9 cellular contexts compared by ENCODE assay signal in genomic region chr3:125357837-125358236, GRCh38. TPM values are rescaled to one million over a fixed set of nuclear protein-coding genes. Genes with fewer than 3 reads are reported as not detected.
DNase-seq lines count a peak whose midpoint lies in the region; ATAC-seq and TF ChIP-seq lines count a peak whose summit lies in the region.
"Had no signal": no experiment of that assay in that cellular context is flagged by ENCODE, and none has a peak within 500 bp of the region (broad histone marks: within the 10 kb centered on the region; RNA-seq: fewer than 3 reads in every experiment).

No MANE protein-coding gene starts in this region.

- ATAC-seq in stimulated activated effector memory CD8-positive, alpha-beta T cell treated with anti-CD3 and anti-CD28 coated beads, Interleukin-12 subunit alpha, Interleukin-12 subunit beta, amount 100 ng/mL, for 72 hours, result no peak

- H3K4me3 Mint-ChIP-seq in T-helper 1 cell treated with Interleukin-12 subunit alpha and Interleukin-12 subunit beta and Interleukin-4 antibody, amounts not matched to agents 30 μg/mL and 1 μg/mL, for 36 hours, result peak overlapping the region; percentile 75
- peak overlapping the region; percentile 63 for H3K4me3 Mint-ChIP-seq in stimulated activated effector memory CD8-positive, alpha-beta T cell treated with anti-CD3 and anti-CD28 coated beads, Interleukin-12 subunit alpha, Interleukin-12 subunit beta, amount 100 ng/mL, for 72 hours

- H3K4me1 Mint-ChIP-seq in T-helper 1 cell treated with Interleukin-12 subunit alpha and Interleukin-12 subunit beta and Interleukin-4 antibody, amounts not matched to agents 30 μg/mL and 1 μg/mL, for 36 hours (ENCODE audit: low read depth), result peaks cover 31% of the 10 kb centered on the region
- H3K4me1 Mint-ChIP-seq in stimulated activated effector memory CD8-positive, alpha-beta T cell treated with anti-CD3 and anti-CD28 coated beads, Interleukin-12 subunit alpha, Interleukin-12 subunit beta, amount 100 ng/mL, for 72 hours, result peaks cover 75% of the 10 kb centered on the region

- H3K27me3 Mint-ChIP-seq in T-helper 1 cell treated with Interleukin-12 subunit alpha and Interleukin-12 subunit beta and Interleukin-4 antibody, amounts not matched to agents 30 μg/mL and 1 μg/mL, for 36 hours (ENCODE audit: low read depth), result no peaks in the 10 kb centered on the region

- peaks cover 1% of the 10 kb centered on the region for H3K36me3 Mint-ChIP-seq in T-helper 1 cell treated with Interleukin-12 subunit alpha and Interleukin-12 subunit beta and Interleukin-4 antibody, amounts not matched to agents 30 μg/mL and 1 μg/mL, for 36 hours (ENCODE audit: low read depth)
- H3K36me3 Mint-ChIP-seq in stimulated activated effector memory CD8-positive, alpha-beta T cell treated with anti-CD3 and anti-CD28 coated beads, Interleukin-12 subunit alpha, Interleukin-12 subunit beta, amount 100 ng/mL, for 72 hours, result no peaks in the 10 kb centered on the region

- in situ Hi-C loops in GM13977 (cut with MboI; ENCODE audit: low pct_unique_long_range_greater_than_20kb, low sequenced_read_pairs, unreplicated experiment), result no loop called here

- no peak for TF ChIP-seq CTCF in VCaP (conservative IDR thresholded peaks at IDR 0.05)
- no peak for TF ChIP-seq CTCF in fibroblast of the aortic adventitia (IDR thresholded peaks at IDR 0.05; ENCODE audit: insufficient read depth, low read length)
- no peak for TF ChIP-seq CTCF in GM13977 (IDR thresholded peaks at IDR 0.05; ENCODE audit: extremely low read depth, insufficient read depth, missing control alignments)

- H3K4me3 ChIP-seq in fibroblast of the aortic adventitia (ENCODE audit: low read depth, low read length), result peak overlapping the region; percentile 70
- H3K4me3 ChIP-seq: PC-9 had no signal

- H3K9me3 Mint-ChIP-seq in T-helper 1 cell treated with Interleukin-12 subunit alpha and Interleukin-12 subunit beta and Interleukin-4 antibody, amounts not matched to agents 30 μg/mL and 1 μg/mL, for 36 hours, result no peaks in the 10 kb centered on the region
- H3K9me3 Mint-ChIP-seq in stimulated activated effector memory CD8-positive, alpha-beta T cell treated with anti-CD3 and anti-CD28 coated beads, Interleukin-12 subunit alpha, Interleukin-12 subunit beta, amount 100 ng/mL, for 72 hours, result no peaks in the 10 kb centered on the region

- H3K27ac ChIP-seq in VCaP, result peak overlapping the region; percentile 81
- H3K27ac ChIP-seq: PC-9 had no signal

- peak overlapping the region; percentile 9 for H3K27ac Mint-ChIP-seq in T-helper 1 cell treated with Interleukin-12 subunit alpha and Interleukin-12 subunit beta and Interleukin-4 antibody, amounts not matched to agents 30 μg/mL and 1 μg/mL, for 36 hours
- peak overlapping the region; percentile 15 for H3K27ac Mint-ChIP-seq in stimulated activated effector memory CD8-positive, alpha-beta T cell treated with anti-CD3 and anti-CD28 coated beads, Interleukin-12 subunit alpha, Interleukin-12 subunit beta, amount 100 ng/mL, for 72 hours

- DNase-seq in T-helper 1 cell (no peak), fibroblast of the aortic adventitia (ENCODE audit: low read depth) (no peak), NCI-H82 (lab: John Stamatoyannopoulos, UW) (no peak), Kasumi-1 (lab: John Stamatoyannopoulos, UW) (no peak), GM13977 (ENCODE audit: low spot score) (no peak)
- no peak for DNase-seq in stimulated activated effector memory CD8-positive, alpha-beta T cell treated with anti-CD3 and anti-CD28 coated beads, Interleukin-12 subunit alpha, Interleukin-12 subunit beta, amount 100 ng/mL, for 72 hours (ENCODE audit: low spot score in 2 of 2)
- DNase-seq: PC-9 had no signal

RNA-seq across cellular contexts. Expression of gene ZNF148, which starts 17.3 kb away (rescaled TPM):
- total RNA-seq in fibroblast of the aortic adventitia (ENCODE audit: low replicate concordance), result 40.1 and 62.9 TPM in 2 replicates
